Comparison of ENCODE assay signal across 9 cellular contexts in genomic region chr11:48116843-48117242, GRCh38.
DNase-seq lines count a peak whose midpoint lies in the region; ATAC-seq, FAIRE-seq and TF ChIP-seq lines count a peak whose summit lies in the region.
"Had no signal": no experiment of that assay in that cellular context is flagged by ENCODE, and none has a peak within 500 bp of the region (broad histone marks: within the 10 kb centered on the region; RNA-seq: fewer than 3 reads in every experiment).

No MANE protein-coding gene starts in this region.

- ATAC-seq in GM18502 (IDR thresholded peaks at IDR 0.05; ENCODE audit: poor library complexity, unreplicated experiment) (peak; percentile 75), foreskin keratinocyte (peak; percentile 59), HG03521 (IDR thresholded peaks at IDR 0.05; ENCODE audit: unreplicated experiment) (no peak)

- no peak overlapping the region for H3K4me2 ChIP-seq in PC-9

- CTCF ChIA-PET in A673 (lab: Charles Lee): no interaction called here
- CTCF ChIA-PET in PC-9 (lab: Charles Lee): no interaction called here

- DNase-seq in A673 (ENCODE audit: low spot score) (peak; percentile 50), PC-9 (no peak), foreskin keratinocyte (no peak), NCI-H2081 (lab: John Stamatoyannopoulos, UW) (no peak), GM19239 (ENCODE audit: insufficient read length, low spot score) (no peak), islet precursor cell (no peak)

- no peak for FAIRE-seq in GM19239 (lab: Jason Lieb, UNC)

- H3K4me1 ChIP-seq in A673 (ENCODE audit: insufficient read depth, low read length, poor library complexity, severe bottlenecking) (no peaks in the 10 kb centered on the region), PC-9 (replicated peaks; ENCODE audit: insufficient read depth) (no peaks in the 10 kb centered on the region), foreskin keratinocyte (no peaks in the 10 kb centered on the region)

- no peak overlapping the region for H3K4me3 ChIP-seq in A673 (ENCODE audit: low read depth, low read length, poor library complexity, severe bottlenecking)
- H3K4me3 ChIP-seq in PC-9: no peak overlapping the region

- intact Hi-C loops in A673 (cut with micrococcal nuclease; ENCODE audit: unreplicated experiment) (loop anchor here (10.0 kb wide), 2 partner anchors 742 to 1878 kb away; partner anchors contain the start of gene SPI1), PC-9 (cut with micrococcal nuclease; ENCODE audit: unreplicated experiment) (no loop called here)

- no peaks in the 10 kb centered on the region; the same call in 1 of the 2 replicates for H4K20me1 ChIP-seq in PC-9 (ENCODE audit: insufficient read depth)

- no peaks in the 10 kb centered on the region for H3K27me3 ChIP-seq in A673 (replicated peaks; ENCODE audit: insufficient read depth, low read depth, low read length, poor library complexity)
- H3K27me3 ChIP-seq in PC-9 (ENCODE audit: insufficient read depth, low read depth): no peaks in the 10 kb centered on the region
- H3K27me3 ChIP-seq in foreskin keratinocyte: no peaks in the 10 kb centered on the region
- H3K27me3 ChIP-seq: neutrophil had no signal

- H3K36me3 ChIP-seq in A673 (ENCODE audit: insufficient read depth, low read length, poor library complexity, severe bottlenecking) (no peaks in the 10 kb centered on the region), PC-9 (ENCODE audit: low read depth) (peaks cover 22% of the 10 kb centered on the region)

- no peaks in the 10 kb centered on the region for H3K79me2 ChIP-seq in PC-9 (ENCODE audit: low read depth)

- BruUV-seq in A673 (replicated peaks; lab: Mats Ljungman, UMichigan) (no TSS peak), PC-9 (replicated peaks; lab: Mats Ljungman, UMichigan) (no TSS peak)

- peaks cover 18% of the 10 kb centered on the region for H3K9me3 ChIP-seq in A673 (ENCODE audit: low read depth, low read length, poor library complexity, severe bottlenecking)
- H3K9me3 ChIP-seq in PC-9 (ENCODE audit: insufficient read depth, low read depth): peaks cover 7% of the 10 kb centered on the region
- H3K9me3 ChIP-seq: neutrophil had no signal

- H3F3A ChIP-seq in PC-9 (ENCODE audit: insufficient read depth, low read depth): peaks cover 16% of the 10 kb centered on the region

- no peak overlapping the region for H3K27ac ChIP-seq in A673 (ENCODE audit: low read depth, low read length, poor library complexity, severe bottlenecking)
- no peak overlapping the region for H3K27ac ChIP-seq in PC-9
- no peak overlapping the region for H3K27ac ChIP-seq in foreskin keratinocyte
- H3K27ac ChIP-seq: neutrophil had no signal

- no peaks in the 10 kb centered on the region for H3K9me2 ChIP-seq in PC-9 (ENCODE audit: insufficient read depth)

- TF ChIP-seq CTCF in A673 (conservative IDR thresholded peaks at IDR 0.05; ENCODE audit: low read depth, low read length): peak; percentile 62
- peak; percentile 65 for TF ChIP-seq CTCF in PC-9 (conservative IDR thresholded peaks at IDR 0.05)
- TF ChIP-seq CTCF in foreskin keratinocyte (conservative IDR thresholded peaks at IDR 0.05): peak; percentile 48

- POLR2A ChIA-PET in A673 (lab: Charles Lee; ENCODE audit: low non-redundant PET) (interaction anchor here (0.6 kb wide), 1 partner anchor 288 kb away, joined by 5 read pairs; no protein-coding TSS in a partner anchor), PC-9 (lab: Charles Lee; ENCODE audit: unreplicated experiment) (no interaction called here)

- no peak overlapping the region for H2AFZ ChIP-seq in PC-9
